In the genomic region with DNA sequence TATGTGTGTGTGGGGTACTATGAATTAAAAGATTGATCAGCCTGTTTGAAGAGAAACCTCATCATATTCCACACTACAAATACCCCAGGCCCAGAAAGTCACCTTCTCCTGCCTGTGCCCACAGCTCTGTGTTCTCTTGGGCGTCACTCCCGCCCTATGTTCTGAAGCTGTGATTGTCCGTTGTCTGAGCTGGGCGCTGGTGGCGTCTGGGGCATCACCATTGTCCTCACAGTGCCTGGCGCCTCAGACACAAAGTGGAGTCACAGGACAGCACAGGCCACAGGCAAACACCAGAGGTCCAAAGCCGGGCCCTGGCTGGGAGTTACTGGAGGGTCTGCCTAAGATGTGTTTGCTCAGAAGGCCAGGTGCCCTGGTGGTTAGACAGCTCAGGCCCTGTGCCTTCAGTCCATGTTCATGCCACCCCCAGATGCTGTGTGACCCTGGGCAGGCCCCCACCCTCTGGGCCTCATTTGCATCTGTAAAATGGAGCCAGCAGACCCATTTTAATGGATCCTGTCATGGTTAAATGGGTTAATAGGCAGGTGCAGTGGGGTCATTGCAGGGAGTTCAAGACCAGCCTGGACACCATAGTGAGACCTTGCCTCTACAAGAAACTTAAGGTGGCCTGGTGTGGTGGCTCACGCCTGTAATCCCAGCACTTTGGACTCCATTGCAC, we compare ENCODE assay signal across 11 cellular contexts. TPM values are rescaled to one million over a fixed set of nuclear protein-coding genes. Genes with fewer than 3 reads are reported as not detected.
DNase-seq lines count a peak whose midpoint lies in the region; ATAC-seq and TF ChIP-seq lines count a peak whose summit lies in the region.
"Had no signal": no experiment of that assay in that cellular context is flagged by ENCODE, and none has a peak within 500 bp of the region (broad histone marks: within the 10 kb centered on the region; RNA-seq: fewer than 3 reads in every experiment).

No MANE protein-coding gene starts in this region.

- no peak overlapping the region for H3K4me3 Mint-ChIP-seq in activated CD4-positive, alpha-beta memory T cell treated with anti-CD3 and anti-CD28 coated beads for 36 hours
- H3K4me3 Mint-ChIP-seq in activated CD4-positive, alpha-beta memory T cell treated with anti-CD3 and anti-CD28 coated beads, Interleukin-2, amount 10 ng/mL, durations not matched to agents 7 days and 5 days = no peak overlapping the region

- H3K9me3 ChIP-seq in effector memory CD4-positive, alpha-beta T cell (ENCODE audit: control insufficient read depth, low read length) = no peaks in the 10 kb centered on the region

- H3K36me3 ChIP-seq in effector memory CD4-positive, alpha-beta T cell (ENCODE audit: control insufficient read depth, insufficient read depth, low read length) = peaks cover 2% of the 10 kb centered on the region

- no peaks in the 10 kb centered on the region for H3K27me3 ChIP-seq in effector memory CD4-positive, alpha-beta T cell (replicated peaks; ENCODE audit: control insufficient read depth, insufficient read depth, low read length, poor library complexity, severe bottlenecking)

- H3K4me1 Mint-ChIP-seq in activated CD4-positive, alpha-beta memory T cell treated with anti-CD3 and anti-CD28 coated beads for 36 hours (ENCODE audit: low read depth) = peaks cover 77% of the 10 kb centered on the region
- H3K4me1 Mint-ChIP-seq in activated CD4-positive, alpha-beta memory T cell treated with anti-CD3 and anti-CD28 coated beads, Interleukin-2, amount 10 ng/mL, durations not matched to agents 7 days and 5 days = peaks cover 83% of the 10 kb centered on the region

- H3K36me3 Mint-ChIP-seq in activated CD4-positive, alpha-beta memory T cell treated with anti-CD3 and anti-CD28 coated beads for 36 hours = peaks cover 2% of the 10 kb centered on the region
- peaks cover 21% of the 10 kb centered on the region for H3K36me3 Mint-ChIP-seq in activated CD4-positive, alpha-beta memory T cell treated with anti-CD3 and anti-CD28 coated beads, Interleukin-2, amount 10 ng/mL, durations not matched to agents 7 days and 5 days (ENCODE audit: low read depth)

- DNase-seq in activated CD4-positive, alpha-beta memory T cell treated with anti-CD3 and anti-CD28 coated beads for 36 hours = no peak
- no peak for DNase-seq in activated CD4-positive, alpha-beta memory T cell treated with anti-CD3 and anti-CD28 coated beads, Interleukin-2, amount 10 ng/mL, durations not matched to agents 7 days and 5 days
- no peak for DNase-seq in effector memory CD4-positive, alpha-beta T cell
- peak; percentile 82 for DNase-seq in midbrain (lab: John Stamatoyannopoulos, UW)
- DNase-seq in stimulated activated naive CD4-positive, alpha-beta T cell treated with Interleukin-2 at 50 U/mL for 16 hours (lab: John Stamatoyannopoulos, UW) = no peak
- DNase-seq: activated CD4-positive, alpha-beta T cell treated with anti-CD3 and anti-CD28 coated beads, Interleukin-2, amount 50 U/mL, for 4 hours; NCI-H1694 treated with DMSO at 0.1 percent for 48 hours had no signal

- POLR2A ChIA-PET in activated CD4-positive, alpha-beta memory T cell treated with anti-CD3 and anti-CD28 coated beads for 36 hours (lab: Charles Lee) = no interaction called here
- POLR2A ChIA-PET in activated CD4-positive, alpha-beta memory T cell treated with anti-CD3 and anti-CD28 coated beads, Interleukin-2, amount 10 ng/mL, durations not matched to agents 7 days and 5 days (lab: Charles Lee) = interaction anchor here (0.6 to 1.2 kb wide), 2 partner anchors 19 to 21 kb away, joined by 3 read pairs; no protein-coding TSS in a partner anchor

- peak overlapping the region; percentile 42 for H3K27ac Mint-ChIP-seq in activated CD4-positive, alpha-beta memory T cell treated with anti-CD3 and anti-CD28 coated beads for 36 hours
- H3K27ac Mint-ChIP-seq in activated CD4-positive, alpha-beta memory T cell treated with anti-CD3 and anti-CD28 coated beads, Interleukin-2, amount 10 ng/mL, durations not matched to agents 7 days and 5 days = no peak overlapping the region

- peaks cover 31% of the 10 kb centered on the region for H3K4me1 ChIP-seq in effector memory CD4-positive, alpha-beta T cell (ENCODE audit: control insufficient read depth, insufficient read depth, low read length, poor library complexity, severe bottlenecking)

- ATAC-seq in GM18505 (IDR thresholded peaks at IDR 0.05; ENCODE audit: unreplicated experiment) (no peak), GM18502 (IDR thresholded peaks at IDR 0.05; ENCODE audit: poor library complexity, unreplicated experiment) (no peak)

- TF ChIP-seq POLR2A in GM18505 (IDR thresholded peaks at IDR 0.05; ENCODE audit: borderline replicate concordance, extremely low read depth, insufficient read depth, insufficient read length) = no peak

- CTCF ChIA-PET in activated CD4-positive, alpha-beta memory T cell treated with anti-CD3 and anti-CD28 coated beads for 36 hours (lab: Charles Lee) = interaction anchor here (0.6 to 2.8 kb wide), 2 partner anchors 35 to 103 kb away, joined by 3 to 10 read pairs; partner anchors contain the start of gene DNM2
- CTCF ChIA-PET in activated CD4-positive, alpha-beta memory T cell treated with anti-CD3 and anti-CD28 coated beads, Interleukin-2, amount 10 ng/mL, durations not matched to agents 7 days and 5 days (lab: Charles Lee) = no interaction called here

- peak overlapping the region; percentile 20 for H3K27ac ChIP-seq in effector memory CD4-positive, alpha-beta T cell (ENCODE audit: insufficient read depth, low read length, poor library complexity, severe bottlenecking)
- H3K27ac ChIP-seq in temporal lobe (ENCODE audit: low read depth, low read length) = peak overlapping the region; percentile 97

- H3K9me3 Mint-ChIP-seq in activated CD4-positive, alpha-beta memory T cell treated with anti-CD3 and anti-CD28 coated beads for 36 hours = no peaks in the 10 kb centered on the region
- no peaks in the 10 kb centered on the region for H3K9me3 Mint-ChIP-seq in activated CD4-positive, alpha-beta memory T cell treated with anti-CD3 and anti-CD28 coated beads, Interleukin-2, amount 10 ng/mL, durations not matched to agents 7 days and 5 days

- H3K27me3 Mint-ChIP-seq in activated CD4-positive, alpha-beta memory T cell treated with anti-CD3 and anti-CD28 coated beads for 36 hours = no peaks in the 10 kb centered on the region
- no peaks in the 10 kb centered on the region for H3K27me3 Mint-ChIP-seq in activated CD4-positive, alpha-beta memory T cell treated with anti-CD3 and anti-CD28 coated beads, Interleukin-2, amount 10 ng/mL, durations not matched to agents 7 days and 5 days

- H3K4me3 ChIP-seq in effector memory CD4-positive, alpha-beta T cell (ENCODE audit: insufficient read depth, low read depth, low read length, poor library complexity, severe bottlenecking) = no peak overlapping the region
- H3K4me3 ChIP-seq: coronary artery had no signal

- intact Hi-C loops in activated CD4-positive, alpha-beta memory T cell treated with anti-CD3 and anti-CD28 coated beads for 36 hours (cut with micrococcal nuclease) = no loop called here

RNA-seq across cellular contexts. Expression of gene DNM2, which starts 34.5 kb away (rescaled TPM):
- total RNA-seq in activated CD4-positive, alpha-beta memory T cell treated with anti-CD3 and anti-CD28 coated beads for 36 hours = 100 to 1,000 TPM; 171 to 173 TPM
- total RNA-seq in activated CD4-positive, alpha-beta memory T cell treated with anti-CD3 and anti-CD28 coated beads, Interleukin-2, amount 10 ng/mL, durations not matched to agents 7 days and 5 days = 100 to 1,000 TPM; 277 to 288 TPM
- total RNA-seq in temporal lobe = 32.5 TPM

RNA-seq across cellular contexts. Expression of gene QTRT1, which starts 51.1 kb away (rescaled TPM):
- 10 to 100 TPM; 43.1 to 47.4 TPM for total RNA-seq in activated CD4-positive, alpha-beta memory T cell treated with anti-CD3 and anti-CD28 coated beads for 36 hours
- total RNA-seq in activated CD4-positive, alpha-beta memory T cell treated with anti-CD3 and anti-CD28 coated beads, Interleukin-2, amount 10 ng/mL, durations not matched to agents 7 days and 5 days = 10 to 100 TPM; 24.0 to 26.4 TPM
- total RNA-seq in temporal lobe = 31.7 TPM
